17 cellular contexts compared by ENCODE assay signal in the genomic region with DNA sequence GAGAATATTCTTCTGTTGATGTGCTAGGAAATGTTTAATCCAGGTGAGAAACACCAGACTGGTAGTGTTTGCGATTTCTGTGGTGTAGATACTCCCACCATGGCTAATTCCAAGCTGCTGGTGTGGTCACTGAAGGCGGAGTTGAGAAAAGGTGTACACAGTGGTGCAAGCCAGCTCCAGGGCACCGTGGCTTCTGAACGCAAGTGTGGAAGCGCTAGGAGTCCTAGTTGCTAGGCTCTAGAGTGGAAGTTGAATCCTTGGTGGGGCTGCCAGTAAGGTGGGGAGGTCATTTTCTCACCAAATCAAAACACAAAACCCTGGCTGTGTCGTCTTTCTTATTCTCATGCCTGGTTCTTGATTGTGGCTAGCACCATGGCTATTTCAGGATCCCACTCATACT.
A peak's percentile ranks its signal among the peaks of the same experiment; 100 is the strongest.
DNase-seq lines count a peak whose midpoint lies in the region; ATAC-seq and TF ChIP-seq lines count a peak whose summit lies in the region.
"Had no signal": no experiment of that assay in that cellular context is flagged by ENCODE, and none has a peak within 500 bp of the region (broad histone marks: within the 10 kb centered on the region; RNA-seq: fewer than 3 reads in every experiment).

No MANE protein-coding gene starts in this region.

- CTCF ChIA-PET in RWPE1 (lab: Yijun Ruan, JAX) (no interaction called here), A673 (lab: Charles Lee) (no interaction called here)

- TF ChIP-seq POLR2A in adrenal gland (IDR thresholded peaks at IDR 0.05): no peak

- H3K4me3 ChIP-seq in adrenal gland: no peak overlapping the region
- no peak overlapping the region for H3K4me3 ChIP-seq in A673 (ENCODE audit: low read depth, low read length, poor library complexity, severe bottlenecking)
- H3K4me3 ChIP-seq: BLaER1 treated with 17β-estradiol and CSF1 and Interleukin-3, amounts not matched to agents 10 nM and 100 nM had no signal

- intact Hi-C loops in adrenal gland (cut with DNase I) (no loop called here), A673 (cut with micrococcal nuclease; ENCODE audit: unreplicated experiment) (no loop called here)

- 91 to 93% (median 92%) methylated on average over 6 of the region's 6 CpGs for WGBS in adrenal gland, 4 donors

- H3K36me3 ChIP-seq in adrenal gland (replicated peaks in 1 of 2) (peaks cover 0 to 6% of the 10 kb centered on the region in 2 donors), A673 (ENCODE audit: insufficient read depth, low read length, poor library complexity, severe bottlenecking) (no peaks in the 10 kb centered on the region)
- H3K36me3 ChIP-seq: BLaER1 treated with 17β-estradiol and CSF1 and Interleukin-3, amounts not matched to agents 10 nM and 100 nM had no signal

- H3K27ac ChIP-seq in RWPE1 (peak overlapping the region; percentile 31; the same call in 1 of the 2 replicates), adrenal gland (peak overlapping the region in 4 of 5 donors; percentile 10 to 79 (median 44)), temporal lobe (ENCODE audit: low read depth, low read length) (peak overlapping the region; percentile 37), A673 (ENCODE audit: low read depth, low read length, poor library complexity, severe bottlenecking) (no peak overlapping the region)
- H3K27ac ChIP-seq: BLaER1 treated with 17β-estradiol and CSF1 and Interleukin-3, amounts not matched to agents 10 nM and 100 nM had no signal

- DNase-seq in RWPE1 (ENCODE audit: low spot score) (no peak), adrenal gland (peak in 1 of 7 donors; percentile 48), left lobe of liver (ENCODE audit: low spot score) (no peak), SHP77 (lab: John Stamatoyannopoulos, UW) (no peak), AG08396 (ENCODE audit: low spot score) (no peak), AG08395 (ENCODE audit: low spot score) (no peak), A673 (ENCODE audit: low spot score) (no peak)
- DNase-seq: DMS 273 treated with DMSO at 0.1 percent for 48 hours, HFFc6, KBM-7, NCI-H1048, NCI-H1694, NCI-H446 treated with DMSO at 0.1 percent for 48 hours, NCI-H748 treated with DMSO at 0.1 percent for 48 hours, PC-3 had no signal

- H3K9me3 ChIP-seq in adrenal gland (replicated peaks in 1 of 3) (no peaks in the 10 kb centered on the region), A673 (ENCODE audit: low read depth, low read length, poor library complexity, severe bottlenecking) (no peaks in the 10 kb centered on the region)
- H3K9me3 ChIP-seq: BLaER1 treated with 17β-estradiol and CSF1 and Interleukin-3, amounts not matched to agents 10 nM and 100 nM had no signal

- H3K27me3 ChIP-seq in adrenal gland (no peaks in the 10 kb centered on the region), A673 (replicated peaks; ENCODE audit: insufficient read depth, low read depth, low read length, poor library complexity) (no peaks in the 10 kb centered on the region)

- peak; percentile 7 for ATAC-seq in left lobe of liver
- ATAC-seq: PC-3 had no signal

- H3K4me1 ChIP-seq in adrenal gland (replicated peaks in 1 of 2): peaks cover 17 to 88% of the 10 kb centered on the region in 2 donors
- peaks cover 13% of the 10 kb centered on the region for H3K4me1 ChIP-seq in A673 (ENCODE audit: insufficient read depth, low read length, poor library complexity, severe bottlenecking)
- H3K4me1 ChIP-seq: BLaER1 treated with 17β-estradiol and CSF1 and Interleukin-3, amounts not matched to agents 10 nM and 100 nM had no signal

- BruUV-seq in A673 (replicated peaks; lab: Mats Ljungman, UMichigan): no TSS peak

- no peak for TF ChIP-seq CTCF in RWPE1 (conservative IDR thresholded peaks at IDR 0.05; ENCODE audit: low read depth)
- TF ChIP-seq CTCF in adrenal gland (IDR thresholded peaks at IDR 0.05): no peak
- TF ChIP-seq CTCF in A673 (conservative IDR thresholded peaks at IDR 0.05; ENCODE audit: low read depth, low read length): no peak

- POLR2A ChIA-PET in RWPE1 (lab: Yijun Ruan, JAX; ENCODE audit: low non-redundant PET) (no interaction called here), A673 (lab: Charles Lee; ENCODE audit: low non-redundant PET) (no interaction called here)
